In genomic region chr2:71466301-71467179, GRCh38 we compare ENCODE assay signal across 8 cellular contexts. TPM values are rescaled to one million over a fixed set of nuclear protein-coding genes. Genes with fewer than 3 reads are reported as not detected.
DNase-seq lines count a peak whose midpoint lies in the region; ATAC-seq, FAIRE-seq and TF ChIP-seq lines count a peak whose summit lies in the region.

No MANE protein-coding gene starts in this region.

- peak in 1 of 5 donors; percentile 3 for DNase-seq in CD4-positive, alpha-beta memory T cell
- DNase-seq in HTR-8/SVneo (ENCODE audit: insufficient read length, low spot score) (peak; percentile 86), left ventricle myocardium inferior (peak; percentile 59), prostate gland (ENCODE audit: low spot score) (no peak), SHP77 treated with DMSO at 0.1 percent for 48 hours (lab: John Stamatoyannopoulos, UW) (no peak), cortex of kidney (lab: John Stamatoyannopoulos, UW) (no peak)
- no peak for DNase-seq in activated T-helper 1 cell treated with anti-CD3 and anti-CD28 coated beads, Interleukin-12 subunit alpha, Interleukin-12 subunit beta, Interleukin-2, Interleukin-4 antibody, amounts not matched to agents 30 ng/mL and 10 ng/mL and 1 ng/mL, durations not matched to agents 14 hours and 24 hours and 36 hours (ENCODE audit: low spot score)

- H3K4me1 Mint-ChIP-seq in CD4-positive, alpha-beta memory T cell = peaks cover 3 to 10% (median 6%) of the 10 kb centered on the region in 4 donors
- H3K4me1 Mint-ChIP-seq in activated T-helper 1 cell treated with anti-CD3 and anti-CD28 coated beads, Interleukin-12 subunit alpha, Interleukin-12 subunit beta, Interleukin-2, Interleukin-4 antibody, amounts not matched to agents 30 ng/mL and 10 ng/mL and 1 ng/mL, durations not matched to agents 14 hours and 24 hours and 36 hours (ENCODE audit: low read depth) = peaks cover 8% of the 10 kb centered on the region

- peak overlapping the region; percentile 27 to 42 for H3K4me3 ChIP-seq in CD4-positive, alpha-beta memory T cell (ENCODE audit: low read length in 2 of 2)
- H3K4me3 ChIP-seq in left ventricle myocardium inferior (peak overlapping the region; percentile 85), prostate gland (peak overlapping the region; percentile 41 to 43)

- no peak overlapping the region for H3K27ac ChIP-seq in CD4-positive, alpha-beta memory T cell (ENCODE audit: low read depth, low read length)
- H3K27ac ChIP-seq in left ventricle myocardium inferior (replicated peaks) (peak overlapping the region; percentile 88), prostate gland (peak overlapping the region in 1 of 2 donors; percentile 26)

- peak; percentile 89 for FAIRE-seq in HTR-8/SVneo (lab: Jason Lieb, UNC)

- no peak overlapping the region for H3K27ac Mint-ChIP-seq in CD4-positive, alpha-beta memory T cell
- H3K27ac Mint-ChIP-seq in activated T-helper 1 cell treated with anti-CD3 and anti-CD28 coated beads, Interleukin-12 subunit alpha, Interleukin-12 subunit beta, Interleukin-2, Interleukin-4 antibody, amounts not matched to agents 30 ng/mL and 10 ng/mL and 1 ng/mL, durations not matched to agents 14 hours and 24 hours and 36 hours = no peak overlapping the region

- CTCF ChIA-PET in CD4-positive, alpha-beta memory T cell (lab: Charles Lee; ENCODE audit: partially characterized antibody) = interaction anchor here (2.5 kb wide), 1 partner anchor 167 kb away, joined by 9 read pairs; no protein-coding TSS in a partner anchor

- H3K9me3 ChIP-seq in CD4-positive, alpha-beta memory T cell (ENCODE audit: control insufficient read depth in 1 of 2, low read length in 2 of 2) = no peaks in the 10 kb centered on the region
- H3K9me3 ChIP-seq in left ventricle myocardium inferior (replicated peaks) (no peaks in the 10 kb centered on the region), prostate gland (no peaks in the 10 kb centered on the region)

- TF ChIP-seq POLR2A in prostate gland (IDR thresholded peaks at IDR 0.05) = no peak

- intact Hi-C loops in CD4-positive, alpha-beta memory T cell (cut with micrococcal nuclease) = no loop called here
- intact Hi-C loops in activated T-helper 1 cell treated with anti-CD3 and anti-CD28 coated beads, Interleukin-12 subunit alpha, Interleukin-12 subunit beta, Interleukin-2, Interleukin-4 antibody, amounts not matched to agents 30 ng/mL and 10 ng/mL and 1 ng/mL, durations not matched to agents 14 hours and 24 hours and 36 hours (cut with micrococcal nuclease) = loop anchor here (1.0 kb wide), 1 partner anchor 13 kb away; the partner anchor contains the start of gene DYSF
- intact Hi-C loops in left ventricle myocardium inferior (cut with micrococcal nuclease) (no loop called here), prostate gland (cut with DNase I) (no loop called here)

- H3K27me3 Mint-ChIP-seq in CD4-positive, alpha-beta memory T cell = peaks cover 12 to 18% of the 10 kb centered on the region in 2 donors
- peaks cover 36% of the 10 kb centered on the region for H3K27me3 Mint-ChIP-seq in activated T-helper 1 cell treated with anti-CD3 and anti-CD28 coated beads, Interleukin-12 subunit alpha, Interleukin-12 subunit beta, Interleukin-2, Interleukin-4 antibody, amounts not matched to agents 30 ng/mL and 10 ng/mL and 1 ng/mL, durations not matched to agents 14 hours and 24 hours and 36 hours (ENCODE audit: insufficient read depth)

- POLR2A ChIA-PET in CD4-positive, alpha-beta memory T cell (lab: Charles Lee; ENCODE audit: partially characterized antibody) = no interaction called here

- H3K4me1 ChIP-seq in CD4-positive, alpha-beta memory T cell (ENCODE audit: insufficient read depth, low read length) = peaks cover 13% of the 10 kb centered on the region
- H3K4me1 ChIP-seq in left ventricle myocardium inferior (peaks cover 94% of the 10 kb centered on the region), prostate gland (replicated peaks) (no peaks in the 10 kb centered on the region)

- peaks cover 9% of the 10 kb centered on the region for H3K27me3 ChIP-seq in CD4-positive, alpha-beta memory T cell (ENCODE audit: insufficient read depth, low read length)
- H3K27me3 ChIP-seq in left ventricle myocardium inferior (ENCODE audit: low read depth) (no peaks in the 10 kb centered on the region), prostate gland (replicated peaks; ENCODE audit: insufficient read depth) (no peaks in the 10 kb centered on the region)

- H3K36me3 Mint-ChIP-seq in CD4-positive, alpha-beta memory T cell = no peaks in the 10 kb centered on the region
- H3K36me3 Mint-ChIP-seq in activated T-helper 1 cell treated with anti-CD3 and anti-CD28 coated beads, Interleukin-12 subunit alpha, Interleukin-12 subunit beta, Interleukin-2, Interleukin-4 antibody, amounts not matched to agents 30 ng/mL and 10 ng/mL and 1 ng/mL, durations not matched to agents 14 hours and 24 hours and 36 hours (ENCODE audit: low read depth) = no peaks in the 10 kb centered on the region

- peak overlapping the region; percentile 71 to 87 (median 78) for H3K4me3 Mint-ChIP-seq in CD4-positive, alpha-beta memory T cell
- H3K4me3 Mint-ChIP-seq in activated T-helper 1 cell treated with anti-CD3 and anti-CD28 coated beads, Interleukin-12 subunit alpha, Interleukin-12 subunit beta, Interleukin-2, Interleukin-4 antibody, amounts not matched to agents 30 ng/mL and 10 ng/mL and 1 ng/mL, durations not matched to agents 14 hours and 24 hours and 36 hours = peak overlapping the region; percentile 78

- no peak for ATAC-seq in HG02870 (IDR thresholded peaks at IDR 0.05; ENCODE audit: unreplicated experiment)

- H3K36me3 ChIP-seq in CD4-positive, alpha-beta memory T cell (ENCODE audit: insufficient read depth, low read length) = no peaks in the 10 kb centered on the region
- H3K36me3 ChIP-seq in left ventricle myocardium inferior (no peaks in the 10 kb centered on the region), prostate gland (no peaks in the 10 kb centered on the region)

- peaks cover 0 to 4% (median 0%) of the 10 kb centered on the region in 8 donors for H3K9me3 Mint-ChIP-seq in CD4-positive, alpha-beta memory T cell
- no peaks in the 10 kb centered on the region for H3K9me3 Mint-ChIP-seq in activated T-helper 1 cell treated with anti-CD3 and anti-CD28 coated beads, Interleukin-12 subunit alpha, Interleukin-12 subunit beta, Interleukin-2, Interleukin-4 antibody, amounts not matched to agents 30 ng/mL and 10 ng/mL and 1 ng/mL, durations not matched to agents 14 hours and 24 hours and 36 hours

- 3% methylated on average over 45 of the region's 78 CpGs for WGBS in prostate gland

- TF ChIP-seq CTCF in left ventricle myocardium inferior (IDR thresholded peaks at IDR 0.05; ENCODE audit: borderline replicate concordance) = no peak
- no peak for TF ChIP-seq CTCF in prostate gland (IDR thresholded peaks at IDR 0.05)

RNA-seq across cellular contexts. Expression of gene DYSF, which starts 13.2 kb away (rescaled TPM):
- total RNA-seq in CD4-positive, alpha-beta memory T cell = under 1 TPM; 0.28 to 0.49 TPM
- polyA plus RNA-seq in CD4-positive, alpha-beta memory T cell = not detected
- not detected in 2 replicates for total RNA-seq in activated T-helper 1 cell treated with anti-CD3 and anti-CD28 coated beads, Interleukin-12 subunit alpha, Interleukin-12 subunit beta, Interleukin-2, Interleukin-4 antibody, amounts not matched to agents 30 ng/mL and 10 ng/mL and 1 ng/mL, durations not matched to agents 14 hours and 24 hours and 36 hours
- total RNA-seq in left ventricle myocardium inferior = 48.2 TPM
- total RNA-seq in prostate gland = 1 to 10 TPM; 5.9 to 9.4 TPM

Comparison
In these comparisons a context has a peak if more than half of its experiments do, and no peak if none do; other contexts are left out.
1. DNase-seq: peak in HTR-8/SVneo (single experiment) and left ventricle myocardium inferior (single experiment); none in activated T-helper 1 cell treated with anti-CD3 and anti-CD28 coated beads, Interleukin-12 subunit alpha, Interleukin-12 subunit beta, Interleukin-2, Interleukin-4 antibody, amounts not matched to agents 30 ng/mL and 10 ng/mL and 1 ng/mL, durations not matched to agents 14 hours and 24 hours and 36 hours (single experiment), prostate gland (single experiment), SHP77 treated with DMSO at 0.1 percent for 48 hours (single experiment) and cortex of kidney (single experiment).
2. H3K4me3 ChIP-seq: peak in every context shown above with its lines; median percentile 85 in left ventricle myocardium inferior; 42 in prostate gland; 34 in CD4-positive, alpha-beta memory T cell.